ENCODE assay signal across 1 cellular context in genomic region chr7:128137096-128137655, GRCh38.
TF ChIP-seq lines count a peak whose summit lies in the region.

No MANE protein-coding gene starts in this region.

TF ChIP-seq in IMR-90, 13 proteins besides CTCF, POLR2A, EP300 and RAD21 (continued from another document):
- TF ChIP-seq USF2 (IDR thresholded peaks at IDR 0.05; ENCODE audit: low read depth, low read length) (no peak), MAFK (IDR thresholded peaks at IDR 0.05; ENCODE audit: low read depth, low read length) (no peak), MAZ (IDR thresholded peaks at IDR 0.05; ENCODE audit: borderline replicate concordance, low read depth, low read length) (no peak), CEBPB (IDR thresholded peaks at IDR 0.05; ENCODE audit: low read depth, low read length) (peak; percentile 38; the same call in 1 of the 2 replicates)
TF ChIP-seq in IMR-90: peak in this region for 3.
